In genomic region chr7:37826825-37827224, GRCh38 we compare ENCODE assay signal across 1 cellular context.
TF ChIP-seq lines count a peak whose summit lies in the region.

No MANE protein-coding gene starts in this region.

TF ChIP-seq in HepG2, 621 proteins besides CTCF, POLR2A, EP300 and RAD21 (continued from another document):
- 0 out of 2 replicates have a peak, but pooled peaks have one; percentile 3 for TF ChIP-seq MAFF (IDR thresholded peaks at IDR 0.05; ENCODE audit: low read depth, low read length)
